Comparison of ENCODE assay signal across 26 cellular contexts in the genomic region with DNA sequence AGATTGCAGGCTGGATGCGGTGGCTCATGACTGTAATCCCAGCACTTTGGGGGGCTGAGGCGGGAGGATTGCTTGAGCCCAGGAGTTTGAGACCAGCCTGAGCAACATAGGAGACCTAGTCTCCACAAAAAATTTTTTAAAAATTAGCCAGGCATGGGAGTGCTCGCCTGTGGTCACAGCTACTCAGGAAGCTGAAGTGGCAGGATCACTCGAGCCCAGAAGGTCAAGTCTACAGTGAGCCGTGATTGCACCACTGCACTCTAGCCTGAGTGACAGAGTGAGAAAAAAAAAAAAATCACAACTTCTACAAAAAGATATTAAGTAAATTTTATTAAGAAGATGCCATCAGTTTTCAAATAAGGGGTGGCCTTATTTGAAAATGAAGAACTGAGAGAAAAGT. TPM values are rescaled to one million over a fixed set of nuclear protein-coding genes. Genes with fewer than 3 reads are reported as not detected.
DNase-seq lines count a peak whose midpoint lies in the region; ATAC-seq, FAIRE-seq and TF ChIP-seq lines count a peak whose summit lies in the region.
"Had no signal": no experiment of that assay in that cellular context is flagged by ENCODE, and none has a peak within 500 bp of the region (broad histone marks: within the 10 kb centered on the region; RNA-seq: fewer than 3 reads in every experiment).

No MANE protein-coding gene starts in this region.

- H3K9me3 ChIP-seq in HepG2 (ENCODE audit: low read length) (no peaks in the 10 kb centered on the region), right lobe of liver (no peaks in the 10 kb centered on the region), small intestine (ENCODE audit: control insufficient read depth, low read depth) (no peaks in the 10 kb centered on the region), smooth muscle cell (replicated peaks; ENCODE audit: low read depth) (no peaks in the 10 kb centered on the region)

- TF ChIP-seq CTCF in HepG2 (CRISPR knock-in tag; IDR thresholded peaks at IDR 0.05) (no peak), right lobe of liver (IDR thresholded peaks at IDR 0.05) (no peak), osteocyte (IDR thresholded peaks at IDR 0.05) (no peak), smooth muscle cell (IDR thresholded peaks at IDR 0.05; ENCODE audit: borderline replicate concordance, insufficient read depth, poor library complexity, severe bottlenecking) (no peak)

- FAIRE-seq in HepG2 (lab: Jason Lieb, UNC) = no peak
- FAIRE-seq in small intestine (lab: Jason Lieb, UNC) = no peak
- FAIRE-seq: H1 had no signal

- H3K4me2 ChIP-seq in HepG2 (ENCODE audit: low read depth, low read length) (no peak overlapping the region), smooth muscle cell (no peak overlapping the region)
- H3K4me2 ChIP-seq: KMS-11, PC-9 had no signal

- intact Hi-C loops in HepG2 (cut with micrococcal nuclease; ENCODE audit: unreplicated experiment) = no loop called here
- intact Hi-C loops in right lobe of liver (cut with DNase I) = no loop called here

- H3K9me3 Mint-ChIP-seq in osteocyte (ENCODE audit: unreplicated experiment) = peaks cover 11% of the 10 kb centered on the region

- H3K9ac ChIP-seq in HepG2 (ENCODE audit: insufficient read depth, low read depth, low read length) (no peak overlapping the region), smooth muscle cell (ENCODE audit: low read depth) (no peak overlapping the region)
- H3K9ac ChIP-seq: KMS-11 had no signal

- no peaks in the 10 kb centered on the region for H3K36me3 ChIP-seq in HepG2 (replicated peaks in 1 of 2; ENCODE audit: control insufficient read depth in 1 of 2, insufficient read depth in 2 of 2, low read length in 2 of 2)
- H3K36me3 ChIP-seq in right lobe of liver = no peaks in the 10 kb centered on the region
- H3K36me3 ChIP-seq in small intestine (ENCODE audit: control insufficient read depth in 2 of 2, insufficient read depth in 2 of 2, low read length in 2 of 2) = no peaks in the 10 kb centered on the region
- no peaks in the 10 kb centered on the region for H3K36me3 ChIP-seq in smooth muscle cell (ENCODE audit: low read depth)

- no peak overlapping the region for H3K27ac Mint-ChIP-seq in osteocyte (ENCODE audit: unreplicated experiment)
- H3K27ac Mint-ChIP-seq: CD4-positive, CD25-positive, alpha-beta regulatory T cell had no signal

- CTCF ChIA-PET in HepG2 (lab: Yijun Ruan, JAX; ENCODE audit: low intra/inter-chr PET ratio, low total read pairs) = no interaction called here

- in situ Hi-C loops in HepG2 (cut with HindIII; ENCODE audit: extremely low pct_ligation_motif_present, low pct_unique_long_range_greater_than_20kb) (no loop called here), KBM-7 (cut with MboI; ENCODE audit: low pct_unique_long_range_greater_than_20kb, low sequenced_read_pairs) (no loop called here)

- TF ChIP-seq EP300 in HepG2 (IDR thresholded peaks at IDR 0.05; ENCODE audit: low read depth in 2 of 2, low read length in 2 of 2) (no peak), HepG2 (CRISPR knock-in tag; IDR thresholded peaks at IDR 0.05; ENCODE audit: borderline replicate concordance) (no peak)

- H3K27me3 Mint-ChIP-seq in osteocyte (ENCODE audit: unreplicated experiment) = peaks cover 36% of the 10 kb centered on the region

- 11% methylated on average over 5 of the region's 5 CpGs for WGBS in HepG2 (ENCODE audit: low lambda C conversion rate)
- WGBS in right lobe of liver (ENCODE audit: insufficient coverage, low coverage, low lambda C conversion rate, missing lambda C conversion rate) = 58% methylated on average over 5 of the region's 5 CpGs
- WGBS in small intestine, 3 donors = 40 to 54% (median 48%) methylated on average over 5 of the region's 5 CpGs
- 77% methylated on average over 5 of the region's 5 CpGs for WGBS in smooth muscle cell (ENCODE audit: low lambda C conversion rate)

- peaks cover 11% of the 10 kb centered on the region for H3K4me1 Mint-ChIP-seq in osteocyte (ENCODE audit: unreplicated experiment)

- ATAC-seq in HepG2 = peak; percentile 40; the same call in 1 of the 3 replicates
- ATAC-seq in right lobe of liver = no peak
- ATAC-seq: HCT116 had no signal

- no TSS peak for BruUV-seq in HepG2 (replicated peaks; lab: Mats Ljungman, UMichigan)

- no peak overlapping the region for H3K4me3 Mint-ChIP-seq in osteocyte (ENCODE audit: unreplicated experiment)
- H3K4me3 Mint-ChIP-seq: CD4-positive, CD25-positive, alpha-beta regulatory T cell had no signal

- no peaks in the 10 kb centered on the region for H3K79me2 ChIP-seq in HepG2 (ENCODE audit: insufficient read depth, low read length)
- H3K79me2 ChIP-seq in smooth muscle cell (ENCODE audit: low read depth) = no peaks in the 10 kb centered on the region

- no peak overlapping the region for H3K4me3 ChIP-seq in HepG2 (replicated peaks in 1 of 3; ENCODE audit: insufficient read depth in 1 of 3, low read depth in 2 of 3, low read length in 3 of 3)
- H3K4me3 ChIP-seq in right lobe of liver = no peak overlapping the region
- H3K4me3 ChIP-seq in small intestine (ENCODE audit: low read depth in 1 of 2, low read length in 2 of 2) = no peak overlapping the region
- H3K4me3 ChIP-seq in smooth muscle cell = no peak overlapping the region
- H3K4me3 ChIP-seq: PC-9 had no signal

- POLR2A ChIA-PET in HepG2 (lab: Yijun Ruan, JAX) = no interaction called here

- H3K36me3 Mint-ChIP-seq in osteocyte (ENCODE audit: unreplicated experiment) = no peaks in the 10 kb centered on the region
- H3K36me3 Mint-ChIP-seq: CD4-positive, CD25-positive, alpha-beta regulatory T cell had no signal

- DNase-seq in HepG2 (ENCODE audit: low spot score) (no peak), right lobe of liver (no peak), kidney tubule cell (ENCODE audit: low spot score) (peak; percentile 22), osteocyte (ENCODE audit: extremely low spot score, unreplicated experiment) (peak; percentile 40), KBM-7 (no peak), small intestine (no peak), smooth muscle cell (lab: John Stamatoyannopoulos, UW; ENCODE audit: unreplicated experiment) (no peak)
- DNase-seq in stimulated activated CD4-positive, alpha-beta T cell treated with anti-CD3 and anti-CD28 coated beads, Interleukin-2, amount 100 ng/mL, for 24 hours = no peak
- DNase-seq: 8988T; CD4-positive, CD25-positive, alpha-beta regulatory T cell; DMS79 treated with DMSO at 0.1 percent for 48 hours; NCI-H1417; NCI-H1694 treated with DMSO at 0.1 percent for 48 hours; NCI-H2081 treated with DMSO at 0.1 percent for 48 hours; NCI-H2171 treated with DMSO at 0.1 percent for 48 hours; NCI-H524 treated with DMSO at 0.1 percent for 48 hours; NCI-H82; PC-9; RPMI8226; SHP77; SW 1271 had no signal

- H3K27me3 ChIP-seq in HepG2 (ENCODE audit: control insufficient read depth in 1 of 2, insufficient read depth in 2 of 2, low read length in 2 of 2) (peaks cover 1 to 8% of the 10 kb centered on the region in 2 experiments; a peak in 4 of 5 replicates), right lobe of liver (no peaks in the 10 kb centered on the region), small intestine (ENCODE audit: control insufficient read depth in 2 of 2, insufficient read depth in 2 of 2, low read length in 2 of 2) (no peaks in the 10 kb centered on the region), smooth muscle cell (ENCODE audit: low read depth) (no peaks in the 10 kb centered on the region)

- no peak for TF ChIP-seq RAD21 in HepG2 (CRISPR knock-in tag; IDR thresholded peaks at IDR 0.05)

- H3K27ac ChIP-seq in HepG2 (ENCODE audit: extremely low read length, insufficient read depth, low read length) (no peak overlapping the region), right lobe of liver (no peak overlapping the region), small intestine (ENCODE audit: low read depth in 1 of 2, low read length in 1 of 2) (no peak overlapping the region), smooth muscle cell (ENCODE audit: low read depth) (no peak overlapping the region)
- H3K27ac ChIP-seq: KMS-11, PC-9 had no signal

- no peaks in the 10 kb centered on the region for H4K20me1 ChIP-seq in HepG2 (ENCODE audit: insufficient read depth, low read length)
- H4K20me1 ChIP-seq in smooth muscle cell (ENCODE audit: low read depth) = no peaks in the 10 kb centered on the region

- peaks cover 28% of the 10 kb centered on the region for H3K4me1 ChIP-seq in HepG2 (ENCODE audit: insufficient read depth, low read length)
- no peaks in the 10 kb centered on the region for H3K4me1 ChIP-seq in right lobe of liver
- peaks cover 0 to 7% of the 10 kb centered on the region in 2 donors for H3K4me1 ChIP-seq in small intestine (ENCODE audit: control insufficient read depth in 2 of 2, insufficient read depth in 1 of 2, low read depth in 1 of 2, low read length in 1 of 2)
- H3K4me1 ChIP-seq in smooth muscle cell (ENCODE audit: low read depth) = peaks cover 3% of the 10 kb centered on the region

- H2AFZ ChIP-seq in HepG2 (ENCODE audit: low read length) = no peak overlapping the region
- no peak overlapping the region for H2AFZ ChIP-seq in smooth muscle cell (ENCODE audit: low read depth)
- H2AFZ ChIP-seq: PC-9 had no signal

- TF ChIP-seq POLR2A in HepG2 (IDR thresholded peaks at IDR 0.05; ENCODE audit: insufficient read depth in 1 of 2, low read depth in 2 of 2, low read length in 2 of 2) (no peak), right lobe of liver (IDR thresholded peaks at IDR 0.05) (no peak)

- no peaks in the 10 kb centered on the region for H3F3A ChIP-seq in smooth muscle cell (ENCODE audit: low read depth)

RNA-seq across cellular contexts. Expression of a gene that starts 11.9 kb away (rescaled TPM):
- total RNA-seq in HepG2 (2016; rRNA removed; fragmentation: Illumina TruSeq; extraction: Trizol) = 0.04 TPM in 1 of 2 replicates, not detected in the other
- total RNA-seq in HepG2 (2016; cell fraction: cytosol; rRNA removed; fragmentation: Illumina TruSeq; extraction: Trizol; ENCODE audit: low read depth) = not detected in 2 replicates
- total RNA-seq in HepG2 (2016; cell fraction: insoluble cytoplasmic fraction; rRNA removed; fragmentation: Illumina TruSeq; extraction: Trizol) = not detected in 2 replicates
- total RNA-seq in HepG2 (2016; cell fraction: membrane; rRNA removed; fragmentation: Illumina TruSeq; extraction: Trizol) = not detected in 2 replicates
- total RNA-seq in HepG2 (2016; cell fraction: nucleus; rRNA removed; fragmentation: Illumina TruSeq; extraction: Trizol) = not detected in 2 replicates
- polyA plus RNA-seq in HepG2 (2011; rRNA removed) = 0.21 and 0.29 TPM in 2 replicates
- 0.11 and 0.14 TPM in 2 replicates for polyA plus RNA-seq in HepG2 (2011; cell fraction: cytosol; rRNA removed)
- polyA plus RNA-seq in HepG2 (2011; cell fraction: nucleus; rRNA removed) = 0.78 and 1.4 TPM in 2 replicates
- polyA plus RNA-seq in HepG2 (2012) = 0.16 and 0.30 TPM in 2 replicates
- not detected in 2 replicates for polyA plus RNA-seq in HepG2 (2016; cell fraction: cytosol; fragmentation: Illumina TruSeq; extraction: Trizol; ENCODE audit: low read depth)
- polyA plus RNA-seq in HepG2 (2016; cell fraction: insoluble cytoplasmic fraction; fragmentation: Illumina TruSeq; extraction: Trizol; ENCODE audit: low read depth) = not detected in 2 replicates
- not detected in 2 replicates for polyA plus RNA-seq in HepG2 (2016; cell fraction: membrane; fragmentation: Illumina TruSeq; extraction: Trizol; ENCODE audit: low read depth)
- 0.13 TPM in 1 of 2 replicates, not detected in the other for polyA plus RNA-seq in HepG2 (2016; cell fraction: nucleus; fragmentation: Illumina TruSeq; extraction: Trizol; ENCODE audit: insufficient read depth, low read depth)
- 0.18 TPM in 1 of 2 replicates, not detected in the other for polyA minus RNA-seq in HepG2 (2011; rRNA and poly(A)+ RNA removed; ENCODE audit: low replicate concordance)
- not detected in 2 replicates for polyA minus RNA-seq in HepG2 (2011; cell fraction: cytosol; rRNA and poly(A)+ RNA removed)
- 0.13 TPM in 1 of 2 replicates, not detected in the other for polyA minus RNA-seq in HepG2 (2011; cell fraction: nucleus; rRNA and poly(A)+ RNA removed)
- total RNA-seq in right lobe of liver = not detected
- not detected in 2 replicates for total RNA-seq in osteocyte
- polyA plus RNA-seq in small intestine = under 1 TPM in 2 of 3 donors, not detected in 1; 0.18 to 0.22 TPM
- 0.36 TPM in 1 of 2 replicates, not detected in the other for total RNA-seq in smooth muscle cell
- polyA plus RNA-seq in smooth muscle cell = 0.17 TPM in 1 of 2 replicates, not detected in the other
- total RNA-seq: CD4-positive, CD25-positive, alpha-beta regulatory T cell; HT1080 had no signal
- polyA plus RNA-seq: AG04450; CD4-positive, CD25-positive, alpha-beta regulatory T cell had no signal

RNA-seq across cellular contexts. Expression of a gene that starts 50.2 kb away (rescaled TPM):
- total RNA-seq in HepG2 (2016; rRNA removed; fragmentation: Illumina TruSeq; extraction: Trizol) (not detected in 2 replicates), right lobe of liver (not detected), osteocyte (not detected in 2 replicates), smooth muscle cell (1.3 and 2.4 TPM in 2 replicates)
- not detected in 2 replicates for total RNA-seq in HepG2 (2016; cell fraction: cytosol; rRNA removed; fragmentation: Illumina TruSeq; extraction: Trizol; ENCODE audit: low read depth)
- not detected in 2 replicates for total RNA-seq in HepG2 (2016; cell fraction: insoluble cytoplasmic fraction; rRNA removed; fragmentation: Illumina TruSeq; extraction: Trizol)
- total RNA-seq in HepG2 (2016; cell fraction: membrane; rRNA removed; fragmentation: Illumina TruSeq; extraction: Trizol) = not detected in 2 replicates
- total RNA-seq in HepG2 (2016; cell fraction: nucleus; rRNA removed; fragmentation: Illumina TruSeq; extraction: Trizol) = not detected in 2 replicates
- polyA plus RNA-seq in HepG2 (2011; rRNA removed) (0.01 and 0.07 TPM in 2 replicates), small intestine (10 to 100 TPM in 2 of 3 donors, 1 to 10 TPM in 1; 8.6 to 27.5 (median 13.3) TPM), smooth muscle cell (0.46 and 1.5 TPM in 2 replicates)
- not detected in 2 replicates for polyA plus RNA-seq in HepG2 (2011; cell fraction: cytosol; rRNA removed)
- polyA plus RNA-seq in HepG2 (2011; cell fraction: nucleus; rRNA removed) = not detected in 2 replicates
- not detected in 2 replicates for polyA plus RNA-seq in HepG2 (2012)
- polyA plus RNA-seq in HepG2 (2016; cell fraction: cytosol; fragmentation: Illumina TruSeq; extraction: Trizol; ENCODE audit: low read depth) = not detected in 2 replicates
- polyA plus RNA-seq in HepG2 (2016; cell fraction: insoluble cytoplasmic fraction; fragmentation: Illumina TruSeq; extraction: Trizol; ENCODE audit: low read depth) = not detected in 2 replicates
- not detected in 2 replicates for polyA plus RNA-seq in HepG2 (2016; cell fraction: membrane; fragmentation: Illumina TruSeq; extraction: Trizol; ENCODE audit: low read depth)
- polyA plus RNA-seq in HepG2 (2016; cell fraction: nucleus; fragmentation: Illumina TruSeq; extraction: Trizol; ENCODE audit: insufficient read depth, low read depth) = not detected in 2 replicates
- polyA minus RNA-seq in HepG2 (2011; rRNA and poly(A)+ RNA removed; ENCODE audit: low replicate concordance) = 0.16 TPM in 1 of 2 replicates, not detected in the other
- not detected in 2 replicates for polyA minus RNA-seq in HepG2 (2011; cell fraction: cytosol; rRNA and poly(A)+ RNA removed)
- polyA minus RNA-seq in HepG2 (2011; cell fraction: nucleus; rRNA and poly(A)+ RNA removed) = not detected in 2 replicates
- total RNA-seq: CD4-positive, CD25-positive, alpha-beta regulatory T cell; H1; HT1080 had no signal
- polyA plus RNA-seq: AG04450; CD4-positive, CD25-positive, alpha-beta regulatory T cell; H1 had no signal

Comparison
In these comparisons a context has a peak if more than half of its experiments do, and no peak if none do; other contexts are left out.
1. DNase-seq: peak in kidney tubule cell (single experiment) and osteocyte (single experiment); none in HepG2 (single experiment), right lobe of liver (0 of 3), KBM-7 (single experiment), small intestine (single experiment), stimulated activated CD4-positive, alpha-beta T cell treated with anti-CD3 and anti-CD28 coated beads, Interleukin-2, amount 100 ng/mL, for 24 hours (0 of 2) and smooth muscle cell (single experiment).